7 cellular contexts compared by ENCODE assay signal in genomic region chr7:37920619-37921339, GRCh38. TPM values are rescaled to one million over a fixed set of nuclear protein-coding genes. Genes with fewer than 3 reads are reported as not detected.
DNase-seq lines count a peak whose midpoint lies in the region; ATAC-seq and TF ChIP-seq lines count a peak whose summit lies in the region.

TSS of gene EPDR1 (plus strand) at chr7:37920640. CDS start at chr7:37920940, 300 bp downstream.

- peak within 1 kb of the TSS; percentile 0 for H3K9ac ChIP-seq in endocrine pancreas (ENCODE audit: control insufficient read depth, insufficient read depth, low read length)

- no peaks in the 10 kb centered on the region; the same call in 1 of the 2 replicates for H3K27me3 ChIP-seq in GM06990 (replicated peaks; ENCODE audit: control insufficient read depth, insufficient read depth, low read length)
- H3K27me3 ChIP-seq in endocrine pancreas (ENCODE audit: control insufficient read depth, insufficient read depth, low read length): no peaks in the 10 kb centered on the region
- H3K27me3 ChIP-seq in suprapubic skin: peaks cover 26% of the 10 kb centered on the region

- no CpG with 5 or more reads among the region's 62 CpGs for WGBS in suprapubic skin

- no peak for TF ChIP-seq EP300 in suprapubic skin (IDR thresholded peaks at IDR 0.05)

- H3K9me3 ChIP-seq in KOPT-K1 (ENCODE audit: insufficient read depth, low read length, poor library complexity, severe bottlenecking) (peaks cover 17% of the 10 kb centered on the region), endocrine pancreas (ENCODE audit: control insufficient read depth, low read length) (no peaks in the 10 kb centered on the region), suprapubic skin (no peaks in the 10 kb centered on the region)

- H3K4me3 ChIP-seq in GM06990 (replicated peaks; ENCODE audit: low read depth, low read length) (peak within 1 kb of the TSS; percentile 66), endocrine pancreas (ENCODE audit: control insufficient read depth, insufficient read depth, low read length) (peak within 1 kb of the TSS; percentile 62), suprapubic skin (peak within 1 kb of the TSS; percentile 65)

- ATAC-seq in GM21529 (IDR thresholded peaks at IDR 0.05; ENCODE audit: unreplicated experiment): peak; percentile 41

- TF ChIP-seq POLR2A in suprapubic skin (IDR thresholded peaks at IDR 0.05): no peak

- H3K27ac ChIP-seq in KOPT-K1 (ENCODE audit: low read depth, low read length, poor library complexity, severe bottlenecking) (peak within 1 kb of the TSS; percentile 74), suprapubic skin (peak within 1 kb of the TSS; percentile 80)

- no peaks in the 10 kb centered on the region for H3K36me3 ChIP-seq in GM06990 (ENCODE audit: control insufficient read depth, insufficient read depth, low read length)
- 0 out of 2 replicates have a peak, but pooled peaks cover 12% of the 10 kb centered on the region for H3K36me3 ChIP-seq in KOPT-K1 (ENCODE audit: insufficient read depth, low read length)
- H3K36me3 ChIP-seq in endocrine pancreas (ENCODE audit: control insufficient read depth, insufficient read depth, low read length): no peaks in the 10 kb centered on the region
- no peaks in the 10 kb centered on the region for H3K36me3 ChIP-seq in suprapubic skin

- DNase-seq in GM06990 (ENCODE audit: extremely low read depth, insufficient read length) (peak; percentile 58), SW 1271 (lab: John Stamatoyannopoulos, UW) (peak; percentile 58 to 86), mesenteric fat pad (ENCODE audit: low spot score) (peak; percentile 91), suprapubic skin (ENCODE audit: low spot score in 2 of 2) (peak in 1 of 2 donors; percentile 63)

- peak; percentile 42 for TF ChIP-seq CTCF in GM06990 (IDR thresholded peaks at IDR 0.05; ENCODE audit: insufficient read depth, low read length, poor library complexity, severe bottlenecking)
- TF ChIP-seq CTCF in suprapubic skin (IDR thresholded peaks at IDR 0.05): no peak

- peaks cover 6% of the 10 kb centered on the region for H3K4me1 ChIP-seq in endocrine pancreas (ENCODE audit: control insufficient read depth, insufficient read depth, low read length)
- H3K4me1 ChIP-seq in suprapubic skin: peaks cover 24% of the 10 kb centered on the region

RNA-seq across cellular contexts. Expression of gene EPDR1, which starts in this region (rescaled TPM):
- total RNA-seq in mesenteric fat pad (46.3 TPM), suprapubic skin (1 to 10 TPM; 2.2 to 4.9 (median 4.2) TPM)
